8 cellular contexts compared by ENCODE assay signal in genomic region chr3:187740446-187741399, GRCh38. TPM values are rescaled to one million over a fixed set of nuclear protein-coding genes. Genes with fewer than 3 reads are reported as not detected.
DNase-seq lines count a peak whose midpoint lies in the region; ATAC-seq and TF ChIP-seq lines count a peak whose summit lies in the region.

No MANE protein-coding gene starts in this region.

- peaks cover 28% of the 10 kb centered on the region for H3K36me3 Mint-ChIP-seq in activated naive CD4-positive, alpha-beta T cell treated with anti-CD3 and anti-CD28 coated beads, Interleukin-2, amount 10 ng/mL, durations not matched to agents 7 days and 5 days
- H3K36me3 Mint-ChIP-seq in neural progenitor cell, result no peaks in the 10 kb centered on the region

- peaks cover 5% of the 10 kb centered on the region; the same call in 1 of the 2 replicates for H3K36me3 ChIP-seq in BLaER1
- no peaks in the 10 kb centered on the region for H3K36me3 ChIP-seq in gastroesophageal sphincter
- H3K36me3 ChIP-seq in neural progenitor cell, result no peaks in the 10 kb centered on the region
- H3K36me3 ChIP-seq in thyroid gland, result no peaks in the 10 kb centered on the region

- H3K4me1 ChIP-seq in BLaER1, result peaks cover 31% of the 10 kb centered on the region
- H3K4me1 ChIP-seq in gastroesophageal sphincter, result peaks cover 3 to 57% (median 16%) of the 10 kb centered on the region in 3 donors
- peaks cover 9% of the 10 kb centered on the region for H3K4me1 ChIP-seq in neural progenitor cell
- H3K4me1 ChIP-seq in thyroid gland, result peaks cover 32 to 38% of the 10 kb centered on the region in 2 donors

- 0% methylated on average over 1 to 5 of the region's 38 CpGs for WGBS in gastroesophageal sphincter (ENCODE audit: low coverage in 1 of 2), 2 donors
- WGBS in thyroid gland, 2 donors, result 3 to 5% methylated on average over 37 to 38 of the region's 38 CpGs

- intact Hi-C loops in thyroid gland (cut with DNase I), result loop anchor here (5.0 to 10.0 kb wide), 2 partner anchors 884 to 1217 kb away; no protein-coding TSS in a partner anchor

- peak overlapping the region; percentile 100 for H3K27ac Mint-ChIP-seq in activated naive CD4-positive, alpha-beta T cell treated with anti-CD3 and anti-CD28 coated beads, Interleukin-2, amount 10 ng/mL, durations not matched to agents 7 days and 5 days
- H3K27ac Mint-ChIP-seq in neural progenitor cell, result peak overlapping the region; percentile 81

- no peak for TF ChIP-seq EP300 in gastroesophageal sphincter (IDR thresholded peaks at IDR 0.05)

- CTCF ChIA-PET in activated naive CD4-positive, alpha-beta T cell treated with anti-CD3 and anti-CD28 coated beads, Interleukin-2, amount 10 ng/mL, durations not matched to agents 7 days and 5 days (lab: Charles Lee), result interaction anchor here (0.6 to 5.1 kb wide), 78 partner anchors 7 to 1416 kb away, joined by 3 to 331 read pairs (median 4); partner anchors contain the start of genes LPP and RTP4

- DNase-seq in HK-2 (ENCODE audit: unreplicated experiment) (peak; percentile 68), RPMI8226 (peak; percentile 44), neural progenitor cell (ENCODE audit: low spot score) (peak; percentile 78), thyroid gland (peak; percentile 65 to 75)
- peak; percentile 77 for DNase-seq in activated naive CD4-positive, alpha-beta T cell treated with anti-CD3 and anti-CD28 coated beads, Interleukin-2, amount 10 ng/mL, durations not matched to agents 7 days and 5 days

- H4K20me1 ChIP-seq in BLaER1 (peaks cover 89% of the 10 kb centered on the region), neural progenitor cell (ENCODE audit: low read depth) (peaks cover 46% of the 10 kb centered on the region)

- no peak overlapping the region for H2AFZ ChIP-seq in neural progenitor cell (replicated peaks)

- H3F3A ChIP-seq in neural progenitor cell (ENCODE audit: low read depth), result peaks cover 43% of the 10 kb centered on the region

- no peaks in the 10 kb centered on the region for H3K27me3 ChIP-seq in BLaER1
- H3K27me3 ChIP-seq in gastroesophageal sphincter, result no peaks in the 10 kb centered on the region
- H3K27me3 ChIP-seq in neural progenitor cell, result peaks cover 31% of the 10 kb centered on the region
- no peaks in the 10 kb centered on the region for H3K27me3 ChIP-seq in thyroid gland

- H3K27ac ChIP-seq in BLaER1 (peak overlapping the region; percentile 100), gastroesophageal sphincter (peak overlapping the region; percentile 88 to 99 (median 96)), neural progenitor cell (no peak overlapping the region), thyroid gland (peak overlapping the region; percentile 90 to 100 (median 97))

- no peaks in the 10 kb centered on the region for H3K9me3 ChIP-seq in BLaER1
- no peaks in the 10 kb centered on the region for H3K9me3 ChIP-seq in gastroesophageal sphincter
- H3K9me3 ChIP-seq in neural progenitor cell (ENCODE audit: low read depth), result no peaks in the 10 kb centered on the region
- H3K9me3 ChIP-seq in thyroid gland, result no peaks in the 10 kb centered on the region

- H3K9me3 Mint-ChIP-seq in activated naive CD4-positive, alpha-beta T cell treated with anti-CD3 and anti-CD28 coated beads, Interleukin-2, amount 10 ng/mL, durations not matched to agents 7 days and 5 days, result no peaks in the 10 kb centered on the region
- H3K9me3 Mint-ChIP-seq in neural progenitor cell, result no peaks in the 10 kb centered on the region

- ATAC-seq in gastroesophageal sphincter (no peak), GM19467 (IDR thresholded peaks at IDR 0.05; ENCODE audit: unreplicated experiment) (no peak)

- H3K4me2 ChIP-seq in BLaER1 (peak overlapping the region; percentile 98), neural progenitor cell (peak overlapping the region; percentile 95)

- TF ChIP-seq POLR2A in gastroesophageal sphincter (IDR thresholded peaks at IDR 0.05) (no peak), thyroid gland (IDR thresholded peaks at IDR 0.05) (no peak)

- H3K4me1 Mint-ChIP-seq in activated naive CD4-positive, alpha-beta T cell treated with anti-CD3 and anti-CD28 coated beads, Interleukin-2, amount 10 ng/mL, durations not matched to agents 7 days and 5 days, result peaks cover 55% of the 10 kb centered on the region
- peaks cover 53% of the 10 kb centered on the region for H3K4me1 Mint-ChIP-seq in neural progenitor cell

- H3K4me3 Mint-ChIP-seq in activated naive CD4-positive, alpha-beta T cell treated with anti-CD3 and anti-CD28 coated beads, Interleukin-2, amount 10 ng/mL, durations not matched to agents 7 days and 5 days, result peak overlapping the region; percentile 99
- peak overlapping the region; percentile 95 for H3K4me3 Mint-ChIP-seq in neural progenitor cell

- peak overlapping the region; percentile 97 for H3K4me3 ChIP-seq in BLaER1
- H3K4me3 ChIP-seq in gastroesophageal sphincter, result peak overlapping the region; percentile 61 to 68
- H3K4me3 ChIP-seq in neural progenitor cell, result peak overlapping the region; percentile 62
- peak overlapping the region in 2 of 3 donors; percentile 51 to 52 for H3K4me3 ChIP-seq in thyroid gland (replicated peaks in 1 of 3)

- TF ChIP-seq CTCF in gastroesophageal sphincter (IDR thresholded peaks at IDR 0.05) (peak; percentile 88 to 98 (median 96)), neural progenitor cell (IDR thresholded peaks at IDR 0.05) (peak; percentile 82), thyroid gland (IDR thresholded peaks at IDR 0.05) (peak; percentile 87 to 97 (median 92))

- H3K9ac ChIP-seq in BLaER1 (peak overlapping the region; percentile 99), neural progenitor cell (no peak overlapping the region)

- peaks cover 29% of the 10 kb centered on the region for H3K79me2 ChIP-seq in neural progenitor cell (ENCODE audit: low read depth)

- H3K27me3 Mint-ChIP-seq in activated naive CD4-positive, alpha-beta T cell treated with anti-CD3 and anti-CD28 coated beads, Interleukin-2, amount 10 ng/mL, durations not matched to agents 7 days and 5 days, result peaks cover 23% of the 10 kb centered on the region
- peaks cover 11% of the 10 kb centered on the region for H3K27me3 Mint-ChIP-seq in neural progenitor cell (ENCODE audit: insufficient read depth, low read depth)

RNA-seq across cellular contexts. Expression of gene BCL6, which starts 4.5 kb away (rescaled TPM):
- total RNA-seq in gastroesophageal sphincter (100 to 1,000 TPM in 3 of 4 donors, 10 to 100 TPM in 1; 60.0 to 146 (median 115) TPM), neural progenitor cell (ENCODE audit: low replicate concordance) (14.2 and 20.3 TPM in 2 replicates), thyroid gland (100 to 1,000 TPM in 1 of 4 donors, 10 to 100 TPM in 3; 40.3 to 109 (median 67.2) TPM)

RNA-seq across cellular contexts. Expression of gene RTP2, which starts 38.4 kb away (rescaled TPM):
- total RNA-seq in gastroesophageal sphincter (not detected), neural progenitor cell (ENCODE audit: low replicate concordance) (not detected in 2 replicates), thyroid gland (not detected)
